ENCODE assay signal across 3 cellular contexts in the genomic region with DNA sequence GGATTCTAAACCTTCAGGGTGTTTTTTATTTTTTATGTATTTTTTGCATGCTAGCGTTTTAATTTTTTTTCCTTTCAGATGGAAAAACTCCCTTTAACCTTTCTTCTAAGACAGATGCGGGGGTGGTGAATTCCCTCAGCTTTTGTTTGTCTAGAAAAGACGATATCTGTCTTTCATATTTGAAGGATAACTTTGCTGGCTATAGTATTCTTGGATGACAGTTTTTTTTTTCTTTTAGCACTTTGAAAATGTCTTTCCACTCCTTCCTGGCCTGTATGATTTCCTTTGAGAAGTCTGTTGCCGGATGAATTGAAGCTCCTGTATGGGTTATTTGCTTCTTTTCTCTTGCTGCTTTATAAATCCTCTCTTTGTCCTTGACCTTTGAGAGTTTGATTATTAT.
"Had no signal": no experiment of that assay in that cellular context is flagged by ENCODE, and none has a peak within 500 bp of the region (broad histone marks: within the 10 kb centered on the region; RNA-seq: fewer than 3 reads in every experiment).

No MANE protein-coding gene starts in this region.

- ATAC-seq: GM12878 had no signal

- H3K4me3 ChIP-seq: GM12878 had no signal

- DNase-seq: GDM1, GF-D8 had no signal
